Comparison of ENCODE assay signal across 18 cellular contexts in the genomic region with DNA sequence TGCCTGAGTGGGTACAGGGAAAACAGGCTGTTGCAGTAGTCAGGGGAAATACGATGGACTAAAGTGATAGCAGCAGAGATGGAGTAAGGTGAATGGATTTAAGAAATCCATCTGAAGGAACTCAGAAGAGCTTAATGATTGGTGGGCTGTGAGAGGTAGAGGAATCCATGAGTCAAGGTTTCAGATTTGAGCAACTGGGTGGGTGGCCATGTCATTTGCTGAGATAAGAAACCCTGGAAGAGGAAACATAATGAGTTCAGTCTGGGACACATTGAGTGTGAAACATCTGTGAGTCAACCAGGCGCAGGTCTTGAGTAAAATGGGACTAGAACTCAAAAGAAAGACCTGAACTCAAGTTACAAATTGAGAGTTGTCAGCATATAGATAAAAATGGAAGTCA. TPM values are rescaled to one million over a fixed set of nuclear protein-coding genes. Genes with fewer than 3 reads are reported as not detected.
DNase-seq lines count a peak whose midpoint lies in the region; ATAC-seq, FAIRE-seq and TF ChIP-seq lines count a peak whose summit lies in the region.
"Had no signal": no experiment of that assay in that cellular context is flagged by ENCODE, and none has a peak within 500 bp of the region (broad histone marks: within the 10 kb centered on the region; RNA-seq: fewer than 3 reads in every experiment).

No MANE protein-coding gene starts in this region.

- H3K27me3 Mint-ChIP-seq in activated T-cell treated with anti-CD3 and anti-CD28 coated beads, Interleukin-2, amount 50 U/mL, for 72 hours (ENCODE audit: low read depth) = no peaks in the 10 kb centered on the region
- H3K27me3 Mint-ChIP-seq: central memory CD8-positive, alpha-beta T cell had no signal

- POLR2A ChIA-PET in GM10248 (lab: Yijun Ruan, JAX) = no interaction called here

- CTCF ChIA-PET in GM10248 (lab: Yijun Ruan, JAX) = interaction anchor here (1.0 kb wide), 2 partner anchors 10 to 12 kb away, joined by 3 to 5 read pairs; no protein-coding TSS in a partner anchor

- DNase-seq in stimulated activated CD4-positive, alpha-beta T cell treated with anti-CD3 and anti-CD28 coated beads, Interleukin-1b, Interleukin-23, amount 100 ng/mL, for 48 hours = peak; percentile 68
- no peak for DNase-seq in stimulated activated CD4-positive, alpha-beta T cell treated with anti-CD3 and anti-CD28 coated beads, Interleukin-4, amount 100 ng/mL, for 4 hours
- peak; percentile 54 to 59 for DNase-seq in activated T-cell treated with anti-CD3 and anti-CD28 coated beads, Interleukin-2, amount 50 U/mL, for 72 hours
- peak; percentile 23 for DNase-seq in fibroblast of mammary gland (ENCODE audit: low read depth)
- DNase-seq in urothelium cell line (ENCODE audit: low spot score) = no peak
- no peak for DNase-seq in NK-92 treated with Interleukin-12 subunit alpha and Interleukin-12 subunit beta, amount 100 ng/mL, for 24 hours (lab: John Stamatoyannopoulos, UW)
- DNase-seq in GM10248 (ENCODE audit: extremely low spot score) = no peak
- DNase-seq in NCI-H774 (lab: John Stamatoyannopoulos, UW) = no peak
- DNase-seq: activated effector memory CD4-positive, alpha-beta T cell treated with anti-CD3 and anti-CD28 coated beads, Interleukin-2, amount 50 U/mL, for 16 hours; BE2C; KG1; kidney; NCI-H1105 treated with DMSO at 0.1 percent for 48 hours; NCI-H2227 treated with DMSO at 0.1 percent for 48 hours; WERI-Rb-1 had no signal

- H3K36me3 Mint-ChIP-seq in activated T-cell treated with anti-CD3 and anti-CD28 coated beads, Interleukin-2, amount 50 U/mL, for 72 hours (ENCODE audit: insufficient read depth in 2 of 2) = peaks cover 0 to 2% of the 10 kb centered on the region in 2 donors

- H3K27ac Mint-ChIP-seq in activated T-cell treated with anti-CD3 and anti-CD28 coated beads, Interleukin-2, amount 50 U/mL, for 72 hours = peak overlapping the region; percentile 17

- FAIRE-seq in urothelium cell line (lab: Jason Lieb, UNC) = peak; percentile 42
- FAIRE-seq: kidney had no signal

- no peak overlapping the region for H3K4me3 ChIP-seq in fibroblast of mammary gland (ENCODE audit: control insufficient read depth, low read depth, low read length)
- H3K4me3 ChIP-seq: SK-N-MC had no signal

- peak overlapping the region; percentile 0 to 2 for H3K4me3 Mint-ChIP-seq in activated T-cell treated with anti-CD3 and anti-CD28 coated beads, Interleukin-2, amount 50 U/mL, for 72 hours
- H3K4me3 Mint-ChIP-seq: central memory CD8-positive, alpha-beta T cell had no signal

- TF ChIP-seq CTCF in fibroblast of mammary gland (conservative IDR thresholded peaks at IDR 0.05; ENCODE audit: control insufficient read depth, insufficient read depth, low read depth, low read length) (no peak), GM10248 (IDR thresholded peaks at IDR 0.05; ENCODE audit: control extremely low read depth, extremely low read depth, low read depth, missing control alignments) (no peak)

- peak; percentile 95 to 96 for ATAC-seq in activated T-cell treated with anti-CD3 and anti-CD28 coated beads, Interleukin-2, amount 50 U/mL, for 72 hours (replicated peaks in 1 of 2)
- ATAC-seq: sciatic nerve had no signal

- H3K4me1 Mint-ChIP-seq in activated T-cell treated with anti-CD3 and anti-CD28 coated beads, Interleukin-2, amount 50 U/mL, for 72 hours (ENCODE audit: low read depth) = peaks cover 32% of the 10 kb centered on the region
- H3K4me1 Mint-ChIP-seq: central memory CD8-positive, alpha-beta T cell had no signal

- peaks cover 0 to 1% of the 10 kb centered on the region in 2 donors for H3K9me3 Mint-ChIP-seq in activated T-cell treated with anti-CD3 and anti-CD28 coated beads, Interleukin-2, amount 50 U/mL, for 72 hours
- H3K9me3 Mint-ChIP-seq: central memory CD8-positive, alpha-beta T cell had no signal

RNA-seq across cellular contexts. Expression of gene ASNSD1, which starts 19.7 kb away (rescaled TPM):
- total RNA-seq in activated T-cell treated with anti-CD3 and anti-CD28 coated beads, Interleukin-2, amount 50 U/mL, for 72 hours = 10 to 100 TPM; 52.1 to 59.1 TPM

RNA-seq across cellular contexts. Expression of gene ANKAR, which starts 32.9 kb away (rescaled TPM):
- 1 to 10 TPM; 5.9 to 7.5 TPM for total RNA-seq in activated T-cell treated with anti-CD3 and anti-CD28 coated beads, Interleukin-2, amount 50 U/mL, for 72 hours

Comparison
In these comparisons a context has a peak if more than half of its experiments do, and no peak if none do; other contexts are left out.
1. DNase-seq: peak in stimulated activated CD4-positive, alpha-beta T cell treated with anti-CD3 and anti-CD28 coated beads, Interleukin-1b, Interleukin-23, amount 100 ng/mL, for 48 hours (single experiment), activated T-cell treated with anti-CD3 and anti-CD28 coated beads, Interleukin-2, amount 50 U/mL, for 72 hours (2 of 2) and fibroblast of mammary gland (single experiment); none in stimulated activated CD4-positive, alpha-beta T cell treated with anti-CD3 and anti-CD28 coated beads, Interleukin-4, amount 100 ng/mL, for 4 hours (0 of 2), urothelium cell line (single experiment), NK-92 treated with Interleukin-12 subunit alpha and Interleukin-12 subunit beta, amount 100 ng/mL, for 24 hours (single experiment), GM10248 (single experiment) and NCI-H774 (single experiment).